Comparison of ENCODE assay signal across 11 cellular contexts in the genomic region with DNA sequence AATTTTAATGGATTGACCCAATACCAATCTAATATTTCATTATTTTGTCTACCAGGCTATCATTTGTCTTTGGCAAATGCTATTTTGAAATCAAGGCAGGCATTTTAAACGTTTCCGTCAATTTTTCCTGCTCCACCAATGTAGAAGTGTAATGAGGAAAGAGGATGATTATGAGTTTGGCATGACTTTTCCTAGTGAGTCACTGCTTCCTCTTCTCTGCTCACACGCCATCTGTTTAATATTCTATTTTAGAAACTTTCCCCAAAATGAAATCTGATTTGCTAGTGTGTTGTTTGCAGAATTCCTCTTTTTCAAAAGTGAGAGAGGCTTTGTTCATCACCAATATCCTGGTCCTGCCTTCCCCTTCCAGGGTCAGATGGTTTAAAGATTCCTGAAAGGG. TPM values are rescaled to one million over a fixed set of nuclear protein-coding genes. Genes with fewer than 3 reads are reported as not detected.
DNase-seq lines count a peak whose midpoint lies in the region; ATAC-seq and TF ChIP-seq lines count a peak whose summit lies in the region.
"Had no signal": no experiment of that assay in that cellular context is flagged by ENCODE, and none has a peak within 500 bp of the region (broad histone marks: within the 10 kb centered on the region; RNA-seq: fewer than 3 reads in every experiment).

No MANE protein-coding gene starts in this region.

- DNase-seq in NCI-H446 treated with DMSO at 0.1 percent for 48 hours (lab: John Stamatoyannopoulos, UW) (peak; percentile 8), NCI-H446 (lab: John Stamatoyannopoulos, UW) (no peak), brain microvascular endothelial cell (peak; percentile 9), left ventricle myocardium superior (no peak), uterus (no peak), SKM-1 (lab: John Stamatoyannopoulos, UW; ENCODE audit: unreplicated experiment) (no peak), T-helper 9 cell (no peak), HK-2 (ENCODE audit: unreplicated experiment) (no peak)
- DNase-seq: activated naive CD8-positive, alpha-beta T cell treated with anti-CD3 and anti-CD28 coated beads, Interleukin-2, amount 10 ng/mL, durations not matched to agents 7 days and 5 days; NCI-H1048; stimulated activated naive B cell treated with anti-CD40 and anti-IgM and Interleukin-4, amounts not matched to agents 10 μg/mL and 1 μg/mL and 100 μg/mL, for 72 hours had no signal

- intact Hi-C loops in left ventricle myocardium superior (cut with micrococcal nuclease) (no loop called here), uterus (cut with DNase I; ENCODE audit: low total_unique reads) (no loop called here)

- H3K9me3 ChIP-seq in uterus = no peaks in the 10 kb centered on the region

- no peaks in the 10 kb centered on the region for H3K27me3 ChIP-seq in brain microvascular endothelial cell (replicated peaks)
- no peaks in the 10 kb centered on the region for H3K27me3 ChIP-seq in uterus

- in situ Hi-C loops in brain microvascular endothelial cell (cut with HindIII; ENCODE audit: low pct_ligation_motif_present, low sequenced_read_pairs) = no loop called here

- H3K4me3 ChIP-seq in brain microvascular endothelial cell (ENCODE audit: low read depth, low read length) = no peak overlapping the region
- H3K4me3 ChIP-seq in uterus = no peak overlapping the region

- no peaks in the 10 kb centered on the region for H3K4me1 ChIP-seq in uterus

- H3K36me3 ChIP-seq in brain microvascular endothelial cell (replicated peaks) (no peaks in the 10 kb centered on the region), uterus (no peaks in the 10 kb centered on the region)

- peak; percentile 87 for ATAC-seq in left ventricle myocardium superior
- ATAC-seq: stimulated activated naive B cell treated with anti-CD40 and anti-IgM and Interleukin-4, amounts not matched to agents 10 μg/mL and 1 μg/mL and 100 μg/mL, for 72 hours had no signal

- TF ChIP-seq POLR2A in uterus (IDR thresholded peaks at IDR 0.05) = no peak

- TF ChIP-seq CTCF in brain microvascular endothelial cell (IDR thresholded peaks at IDR 0.05; ENCODE audit: low read depth, low read length, missing control alignments) (no peak), uterus (IDR thresholded peaks at IDR 0.05) (no peak)

- no peak overlapping the region for H3K27ac ChIP-seq in brain microvascular endothelial cell
- peak overlapping the region; percentile 48 to 62 for H3K27ac ChIP-seq in uterus

RNA-seq across cellular contexts. Expression of a gene that starts 42.5 kb away (rescaled TPM):
- 8.0 TPM for total RNA-seq in left ventricle myocardium superior
- 10 to 100 TPM; 26.4 to 48.5 (median 37.1) TPM for total RNA-seq in uterus

Comparison
In these comparisons a context has a peak if more than half of its experiments do, and no peak if none do; other contexts are left out.
1. DNase-seq: peak in NCI-H446 treated with DMSO at 0.1 percent for 48 hours (single experiment) and brain microvascular endothelial cell (single experiment); none in NCI-H446 (0 of 2), left ventricle myocardium superior (single experiment), uterus (0 of 2), SKM-1 (single experiment), T-helper 9 cell (single experiment) and HK-2 (single experiment).